Comparison of ENCODE assay signal across 8 cellular contexts in genomic region chr7:26865094-26865388, GRCh38. TPM values are rescaled to one million over a fixed set of nuclear protein-coding genes. Genes with fewer than 3 reads are reported as not detected.
A peak's percentile ranks its signal among the peaks of the same experiment; 100 is the strongest.
DNase-seq lines count a peak whose midpoint lies in the region; ATAC-seq and TF ChIP-seq lines count a peak whose summit lies in the region.

No MANE protein-coding gene starts in this region.

- CTCF ChIA-PET in HEK293 (lab: Yijun Ruan, JAX): no interaction called here

- DNase-seq in DMS 273 treated with DMSO at 0.1 percent for 48 hours (lab: John Stamatoyannopoulos, UW): peak; percentile 87
- DNase-seq in DMS 273 (lab: John Stamatoyannopoulos, UW; ENCODE audit: unreplicated experiment): no peak
- peak; percentile 21 for DNase-seq in NCI-H187 treated with DMSO at 0.1 percent for 48 hours (lab: John Stamatoyannopoulos, UW)
- peak; percentile 76 to 88 for DNase-seq in aorta
- no peak for DNase-seq in CD1c-positive myeloid dendritic cell (ENCODE audit: extremely low spot score)

- POLR2A ChIA-PET in HEK293 (lab: Yijun Ruan, JAX): interaction anchor here (0.7 to 2.0 kb wide), 6 partner anchors 9 to 291 kb away, joined by 3 to 19 read pairs (median 8); partner anchors contain the start of genes HOXA1, HOXA4 and HOXA7

- H3K9me3 ChIP-seq in HEK293 (ENCODE audit: control insufficient read depth, insufficient read depth, low read depth, low read length) (no peaks in the 10 kb centered on the region), duodenal mucosa (ENCODE audit: control insufficient read depth in 1 of 2, low read length in 2 of 2) (no peaks in the 10 kb centered on the region), mononuclear cell (ENCODE audit: low read depth, low read length) (no peaks in the 10 kb centered on the region), aorta (ENCODE audit: control insufficient read depth, low read length) (no peaks in the 10 kb centered on the region)

- no peaks in the 10 kb centered on the region for H3K27me3 ChIP-seq in duodenal mucosa (ENCODE audit: control insufficient read depth in 1 of 2, insufficient read depth in 2 of 2, low read length in 2 of 2)
- peaks cover 3% of the 10 kb centered on the region for H3K27me3 ChIP-seq in mononuclear cell (ENCODE audit: insufficient read depth, low read length)
- H3K27me3 ChIP-seq in aorta (ENCODE audit: control insufficient read depth in 1 of 2, insufficient read depth in 2 of 2, low read length in 1 of 2): no peaks in the 10 kb centered on the region

- peak; percentile 69 for ATAC-seq in aorta (ENCODE audit: low FRiP score)

- no peak for TF ChIP-seq CTCF in HEK293 (tag by site-specific recombination; IDR thresholded peaks at IDR 0.05)

- H3K4me1 ChIP-seq in HEK293 (ENCODE audit: control insufficient read depth, insufficient read depth, low read length) (peaks cover 13% of the 10 kb centered on the region), duodenal mucosa (ENCODE audit: control insufficient read depth in 1 of 2, insufficient read depth in 2 of 2, low read length in 2 of 2) (peaks cover 0 to 13% of the 10 kb centered on the region in 2 donors), mononuclear cell (ENCODE audit: insufficient read depth, low read length) (peaks cover 11% of the 10 kb centered on the region), aorta (ENCODE audit: control insufficient read depth in 1 of 2, insufficient read depth in 2 of 2, low read length in 2 of 2) (no peaks in the 10 kb centered on the region)

- intact Hi-C loops in aorta (cut with DNase I): loop anchor here in 1 of 2 donors (10.0 kb wide), 2 partner anchors 170 to 490 kb away; no protein-coding TSS in a partner anchor

- peak overlapping the region; percentile 52 for H3K4me3 ChIP-seq in HEK293 (ENCODE audit: low read depth, low read length)
- H3K4me3 ChIP-seq in duodenal mucosa (ENCODE audit: low read depth in 1 of 2, low read length in 2 of 2): peak overlapping the region; percentile 94 to 95
- peak overlapping the region; percentile 81 for H3K4me3 ChIP-seq in mononuclear cell (ENCODE audit: low read length)
- H3K4me3 ChIP-seq in aorta (ENCODE audit: low read length in 2 of 2): peak overlapping the region; percentile 1 to 50

- WGBS in aorta, 2 donors: 1 to 5% methylated on average over 11 of the region's 11 CpGs

- no peaks in the 10 kb centered on the region for H3K36me3 ChIP-seq in HEK293 (ENCODE audit: control insufficient read depth in 2 of 2, insufficient read depth in 1 of 2, low read length in 2 of 2)
- H3K36me3 ChIP-seq in duodenal mucosa (ENCODE audit: control insufficient read depth in 1 of 2, insufficient read depth in 2 of 2, low read length in 2 of 2): no peaks in the 10 kb centered on the region
- H3K36me3 ChIP-seq in aorta (ENCODE audit: control insufficient read depth in 1 of 2, insufficient read depth in 2 of 2, low read length in 1 of 2): no peaks in the 10 kb centered on the region

- peak overlapping the region; percentile 42 to 78 for H3K9ac ChIP-seq in duodenal mucosa (ENCODE audit: low read depth in 1 of 2, low read length in 2 of 2)

- H3K27ac ChIP-seq in HEK293 (ENCODE audit: extremely low read depth, low read depth, low read length) (peak overlapping the region; percentile 76), duodenal mucosa (ENCODE audit: low read depth, low read length) (peak overlapping the region; percentile 86), aorta (ENCODE audit: low read depth in 1 of 2, low read length in 2 of 2) (no peak overlapping the region)

TF ChIP-seq in HEK293, 187 proteins besides CTCF, POLR2A, EP300 and RAD21:
- TF ChIP-seq ZNF2 (tag by site-specific recombination; IDR thresholded peaks at IDR 0.05): peak; percentile 2; the same call in 1 of the 2 replicates
- TF ChIP-seq ZNF600 (tag by site-specific recombination; IDR thresholded peaks at IDR 0.05): peak; percentile 43; the same call in 1 of the 2 replicates
- TF ChIP-seq ZNF335 (tag by site-specific recombination; conservative IDR thresholded peaks at IDR 0.05): 0 out of 2 replicates have a peak, but pooled peaks have one; percentile 37
- TF ChIP-seq ZNF354C (tag by site-specific recombination; IDR thresholded peaks at IDR 0.05; ENCODE audit: borderline replicate concordance, low read depth): no peak
- TF ChIP-seq IKZF3 (tag by site-specific recombination; IDR thresholded peaks at IDR 0.05): no peak
- TF ChIP-seq ZBTB17 (tag by site-specific recombination; IDR thresholded peaks at IDR 0.05): 0 out of 2 replicates have a peak, but pooled peaks have one; percentile 2

RNA-seq across cellular contexts. Expression of gene SKAP2, which starts 0.7 kb away (rescaled TPM):
- 14.3 TPM for total RNA-seq in mononuclear cell
- 10 to 100 TPM; 43.4 to 48.5 TPM for total RNA-seq in aorta
- 10 to 100 TPM; 11.4 to 12.4 TPM for polyA plus RNA-seq in aorta

Comparison
In these comparisons a context has a peak if more than half of its experiments do, and no peak if none do; other contexts are left out.
1. DNase-seq: peak in DMS 273 treated with DMSO at 0.1 percent for 48 hours (single experiment), NCI-H187 treated with DMSO at 0.1 percent for 48 hours (single experiment) and aorta (2 of 2); none in DMS 273 (single experiment) and CD1c-positive myeloid dendritic cell (single experiment).
2. H3K27ac ChIP-seq: peak in HEK293 (single experiment) and duodenal mucosa (single experiment); none in aorta (0 of 2).
3. H3K4me3 ChIP-seq: peak in every context shown above with its lines; median percentile 94 in duodenal mucosa; 81 in mononuclear cell; 52 in HEK293; 26 in aorta.